In genomic region chr11:13384837-13385417, GRCh38 we compare ENCODE assay signal across 8 cellular contexts.
A peak's percentile ranks its signal among the peaks of the same experiment; 100 is the strongest.
DNase-seq lines count a peak whose midpoint lies in the region; ATAC-seq and TF ChIP-seq lines count a peak whose summit lies in the region.

No MANE protein-coding gene starts in this region.

- no peaks in the 10 kb centered on the region for H3K4me1 Mint-ChIP-seq in memory B cell

- H3K9me3 ChIP-seq in RWPE2 (ENCODE audit: severe bottlenecking), result no peaks in the 10 kb centered on the region

- H3K36me3 ChIP-seq in RWPE2 (ENCODE audit: low read depth), result peaks cover 84% of the 10 kb centered on the region

- no peaks in the 10 kb centered on the region for H3K27me3 Mint-ChIP-seq in memory B cell

- ATAC-seq in RWPE2 (ENCODE audit: low read depth) (peak; percentile 40; the same call in 1 of the 3 replicates), memory B cell (ENCODE audit: low read depth) (no peak), GM21423 (IDR thresholded peaks at IDR 0.05; ENCODE audit: unreplicated experiment) (no peak)

- H3K27me3 ChIP-seq in RWPE2 (ENCODE audit: insufficient read depth, poor library complexity, severe bottlenecking), result no peaks in the 10 kb centered on the region

- peaks cover 2% of the 10 kb centered on the region for H3K4me1 ChIP-seq in RWPE2 (ENCODE audit: insufficient read depth, poor library complexity, severe bottlenecking)

- peak; percentile 37 for DNase-seq in stimulated activated CD4-positive, alpha-beta T cell treated with anti-CD3 and anti-CD28 coated beads, Interleukin-15, amount 100 ng/mL, for 24 hours
- DNase-seq in stimulated activated CD4-positive, alpha-beta T cell treated with anti-CD3 and anti-CD28 coated beads, Interleukin-4, amount 100 ng/mL, for 1 hour, result no peak
- DNase-seq in HT1080 (ENCODE audit: low read depth), result peak; percentile 60
- no peak for DNase-seq in RWPE2 (ENCODE audit: low spot score)
- peak; percentile 19 for DNase-seq in cerebellum (ENCODE audit: low spot score)
- peak in 1 of 2 donors; percentile 7 for DNase-seq in memory B cell (ENCODE audit: low spot score in 2 of 2)
- DNase-seq in activated effector memory CD4-positive, alpha-beta T cell treated with Interleukin-2 at 50 U/mL for 16 hours, result no peak

- no peak overlapping the region for H3K4me3 ChIP-seq in RWPE2 (ENCODE audit: severe bottlenecking)

- peaks cover 20% of the 10 kb centered on the region for H3K36me3 Mint-ChIP-seq in memory B cell

- TF ChIP-seq CTCF in RWPE2 (IDR thresholded peaks at IDR 0.05; ENCODE audit: poor library complexity, severe bottlenecking), result peak; percentile 89

- H3K27ac Mint-ChIP-seq in memory B cell, result peak overlapping the region; percentile 50

- no peak overlapping the region for H3K27ac ChIP-seq in RWPE2 (ENCODE audit: poor library complexity, severe bottlenecking)

- no peak overlapping the region for H3K4me3 Mint-ChIP-seq in memory B cell

- H3K9me3 Mint-ChIP-seq in memory B cell, result no peaks in the 10 kb centered on the region

Comparison
In these comparisons a context has a peak if more than half of its experiments do, and no peak if none do; other contexts are left out.
1. DNase-seq: peak in stimulated activated CD4-positive, alpha-beta T cell treated with anti-CD3 and anti-CD28 coated beads, Interleukin-15, amount 100 ng/mL, for 24 hours (single experiment), HT1080 (single experiment) and cerebellum (single experiment); none in stimulated activated CD4-positive, alpha-beta T cell treated with anti-CD3 and anti-CD28 coated beads, Interleukin-4, amount 100 ng/mL, for 1 hour (single experiment), RWPE2 (single experiment) and activated effector memory CD4-positive, alpha-beta T cell treated with Interleukin-2 at 50 U/mL for 16 hours (single experiment).